In the genomic region with DNA sequence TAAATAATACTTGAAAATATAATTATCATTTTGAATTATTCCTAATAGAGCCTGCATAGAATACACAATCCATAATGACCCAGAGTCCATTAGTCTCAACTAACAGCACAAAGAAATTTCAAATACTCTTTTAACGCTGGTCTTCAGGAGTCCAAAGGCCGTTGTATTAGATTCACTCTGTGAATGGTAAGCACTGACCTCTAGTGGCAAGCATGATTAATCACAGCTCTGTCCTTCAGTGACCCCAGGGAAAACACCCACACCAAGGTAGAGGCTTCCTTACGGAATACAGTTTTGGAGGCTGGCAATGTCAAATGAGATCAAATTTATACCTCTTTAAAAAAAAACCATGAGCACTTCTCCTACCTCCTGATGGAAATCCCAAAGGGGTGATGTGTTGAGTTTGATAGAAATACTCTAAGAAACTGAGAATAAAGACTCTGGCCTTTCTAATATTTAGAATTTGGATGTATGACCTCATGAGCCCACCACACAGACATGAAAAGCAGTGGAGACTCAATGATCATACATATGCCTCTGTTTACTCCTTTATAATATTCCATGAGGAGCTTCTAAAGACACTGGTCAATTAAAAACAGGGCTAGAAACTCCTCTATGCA, we compare ENCODE assay signal across 8 cellular contexts.
A peak's percentile ranks its signal among the peaks of the same experiment; 100 is the strongest.
DNase-seq lines count a peak whose midpoint lies in the region; ATAC-seq and TF ChIP-seq lines count a peak whose summit lies in the region.

No MANE protein-coding gene starts in this region.

- CTCF ChIA-PET in CD4-positive, alpha-beta memory T cell (lab: Charles Lee; ENCODE audit: partially characterized antibody) = interaction anchor here (0.6 kb wide), 1 partner anchor 554 kb away, joined by 3 read pairs; no protein-coding TSS in a partner anchor
- CTCF ChIA-PET in WTC11 (lab: Charles Lee) = interaction anchor here (0.5 to 2.1 kb wide), 8 partner anchors 9 to 336 kb away, joined by 3 to 17 read pairs (median 4); partner anchors contain the start of gene DKK2

- no peaks in the 10 kb centered on the region for H3K9me3 Mint-ChIP-seq in CD4-positive, alpha-beta memory T cell
- H3K9me3 Mint-ChIP-seq in WTC11 = no peaks in the 10 kb centered on the region

- peak; percentile 63 for TF ChIP-seq CTCF in WTC11 (IDR thresholded peaks at IDR 0.05)
- TF ChIP-seq CTCF in heart left ventricle (IDR thresholded peaks at IDR 0.05) = peak; percentile 63 to 85 (median 74)
- TF ChIP-seq CTCF in retinal pigment epithelial cell (conservative IDR thresholded peaks at IDR 0.05; ENCODE audit: low read depth, low read length) = peak; percentile 82

- H3K4me1 ChIP-seq in CD4-positive, alpha-beta memory T cell (ENCODE audit: insufficient read depth, low read length) = no peaks in the 10 kb centered on the region
- H3K4me1 ChIP-seq in heart left ventricle = no peaks in the 10 kb centered on the region

- H3K27me3 Mint-ChIP-seq in CD4-positive, alpha-beta memory T cell = peaks cover 0 to 4% of the 10 kb centered on the region in 2 donors
- no peaks in the 10 kb centered on the region for H3K27me3 Mint-ChIP-seq in WTC11 (ENCODE audit: low read depth)

- intact Hi-C loops in CD4-positive, alpha-beta memory T cell (cut with micrococcal nuclease) = loop anchor here (10.0 kb wide), 2 partner anchors 552 to 918 kb away; no protein-coding TSS in a partner anchor
- intact Hi-C loops in heart left ventricle (cut with DNase I) = loop anchor here in 8 of 10 donors (5.0 to 10.0 kb wide), 7 partner anchors 128 to 808 kb away; partner anchors contain the start of gene DKK2 (in 2 of the 8)

- no peak for TF ChIP-seq POLR2A in heart left ventricle (IDR thresholded peaks at IDR 0.05)

- no peak overlapping the region for H3K27ac Mint-ChIP-seq in CD4-positive, alpha-beta memory T cell
- no peak overlapping the region for H3K27ac Mint-ChIP-seq in WTC11

- WGBS in heart left ventricle, 4 donors = 3 to 12% (median 9%) methylated on average over 3 of the region's 3 CpGs

- no peak overlapping the region for H3K4me3 Mint-ChIP-seq in CD4-positive, alpha-beta memory T cell
- H3K4me3 Mint-ChIP-seq in WTC11 = no peak overlapping the region

- H3K36me3 Mint-ChIP-seq in CD4-positive, alpha-beta memory T cell = no peaks in the 10 kb centered on the region
- H3K36me3 Mint-ChIP-seq in WTC11 = no peaks in the 10 kb centered on the region

- POLR2A ChIA-PET in CD4-positive, alpha-beta memory T cell (lab: Charles Lee; ENCODE audit: partially characterized antibody) = no interaction called here
- POLR2A ChIA-PET in WTC11 (lab: Charles Lee) = no interaction called here

- H3K36me3 ChIP-seq in CD4-positive, alpha-beta memory T cell (ENCODE audit: insufficient read depth, low read length) = no peaks in the 10 kb centered on the region
- H3K36me3 ChIP-seq in heart left ventricle = no peaks in the 10 kb centered on the region

- peak; percentile 99 for ATAC-seq in GM18511 (IDR thresholded peaks at IDR 0.05; ENCODE audit: unreplicated experiment)
- peak; percentile 100 for ATAC-seq in HG02852 (IDR thresholded peaks at IDR 0.05; ENCODE audit: unreplicated experiment)
- peak; percentile 98 for ATAC-seq in WTC11
- ATAC-seq in heart left ventricle = peak; percentile 47 to 94 (median 84)

- H3K4me1 Mint-ChIP-seq in CD4-positive, alpha-beta memory T cell = no peaks in the 10 kb centered on the region
- no peaks in the 10 kb centered on the region for H3K4me1 Mint-ChIP-seq in WTC11

- H3K4me3 ChIP-seq in CD4-positive, alpha-beta memory T cell (ENCODE audit: low read length in 2 of 2) = no peak overlapping the region
- no peak overlapping the region for H3K4me3 ChIP-seq in heart left ventricle
- no peak overlapping the region for H3K4me3 ChIP-seq in retinal pigment epithelial cell (ENCODE audit: low read length)

- H3K27ac ChIP-seq in CD4-positive, alpha-beta memory T cell (ENCODE audit: low read depth, low read length) = no peak overlapping the region
- no peak overlapping the region for H3K27ac ChIP-seq in heart left ventricle

- H3K9me3 ChIP-seq in CD4-positive, alpha-beta memory T cell (ENCODE audit: control insufficient read depth in 1 of 2, low read length in 2 of 2) = no peaks in the 10 kb centered on the region
- H3K9me3 ChIP-seq in heart left ventricle = no peaks in the 10 kb centered on the region

- DNase-seq in CD4-positive, alpha-beta memory T cell = peak in 4 of 5 donors; percentile 7 to 23 (median 10)
- DNase-seq in NCI-H1092 treated with DMSO at 0.1 percent for 48 hours (lab: John Stamatoyannopoulos, UW) (peak; percentile 26), WTC11 (ENCODE audit: low spot score) (peak; percentile 10), heart left ventricle (peak in 1 of 5 donors; percentile 16), retinal pigment epithelial cell (ENCODE audit: low read depth) (peak; percentile 25), 8988T (no peak)

- no peaks in the 10 kb centered on the region for H3K27me3 ChIP-seq in CD4-positive, alpha-beta memory T cell (ENCODE audit: insufficient read depth, low read length)
- H3K27me3 ChIP-seq in heart left ventricle = no peaks in the 10 kb centered on the region

TF ChIP-seq in WTC11, 78 proteins besides CTCF, POLR2A, EP300 and RAD21 (continues in another document):
- no peak for TF ChIP-seq HMGXB4 (CRISPR knock-in tag; IDR thresholded peaks at IDR 0.05)
- TF ChIP-seq GRHL2 (CRISPR knock-in tag; IDR thresholded peaks at IDR 0.05; ENCODE audit: insufficient replicate concordance, severe bottlenecking) = no peak
- TF ChIP-seq, protein P1, sequence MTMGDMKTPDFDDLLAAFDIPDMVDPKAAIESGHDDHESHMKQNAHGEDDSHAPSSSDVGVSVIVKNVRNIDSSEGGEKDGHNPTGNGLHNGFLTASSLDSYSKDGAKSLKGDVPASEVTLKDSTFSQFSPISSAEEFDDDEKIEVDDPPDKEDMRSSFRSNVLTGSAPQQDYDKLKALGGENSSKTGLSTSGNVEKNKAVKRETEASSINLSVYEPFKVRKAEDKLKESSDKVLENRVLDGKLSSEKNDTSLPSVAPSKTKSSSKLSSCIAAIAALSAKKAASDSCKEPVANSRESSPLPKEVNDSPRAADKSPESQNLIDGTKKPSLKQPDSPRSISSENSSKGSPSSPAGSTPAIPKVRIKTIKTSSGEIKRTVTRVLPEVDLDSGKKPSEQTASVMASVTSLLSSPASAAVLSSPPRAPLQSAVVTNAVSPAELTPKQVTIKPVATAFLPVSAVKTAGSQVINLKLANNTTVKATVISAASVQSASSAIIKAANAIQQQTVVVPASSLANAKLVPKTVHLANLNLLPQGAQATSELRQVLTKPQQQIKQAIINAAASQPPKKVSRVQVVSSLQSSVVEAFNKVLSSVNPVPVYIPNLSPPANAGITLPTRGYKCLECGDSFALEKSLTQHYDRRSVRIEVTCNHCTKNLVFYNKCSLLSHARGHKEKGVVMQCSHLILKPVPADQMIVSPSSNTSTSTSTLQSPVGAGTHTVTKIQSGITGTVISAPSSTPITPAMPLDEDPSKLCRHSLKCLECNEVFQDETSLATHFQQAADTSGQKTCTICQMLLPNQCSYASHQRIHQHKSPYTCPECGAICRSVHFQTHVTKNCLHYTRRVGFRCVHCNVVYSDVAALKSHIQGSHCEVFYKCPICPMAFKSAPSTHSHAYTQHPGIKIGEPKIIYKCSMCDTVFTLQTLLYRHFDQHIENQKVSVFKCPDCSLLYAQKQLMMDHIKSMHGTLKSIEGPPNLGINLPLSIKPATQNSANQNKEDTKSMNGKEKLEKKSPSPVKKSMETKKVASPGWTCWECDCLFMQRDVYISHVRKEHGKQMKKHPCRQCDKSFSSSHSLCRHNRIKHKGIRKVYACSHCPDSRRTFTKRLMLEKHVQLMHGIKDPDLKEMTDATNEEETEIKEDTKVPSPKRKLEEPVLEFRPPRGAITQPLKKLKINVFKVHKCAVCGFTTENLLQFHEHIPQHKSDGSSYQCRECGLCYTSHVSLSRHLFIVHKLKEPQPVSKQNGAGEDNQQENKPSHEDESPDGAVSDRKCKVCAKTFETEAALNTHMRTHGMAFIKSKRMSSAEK (CRISPR knock-in tag; IDR thresholded peaks at IDR 0.05; ENCODE audit: borderline replicate concordance) = no peak
- TF ChIP-seq NR2C2 (CRISPR knock-in tag; IDR thresholded peaks at IDR 0.05) = no peak
- TF ChIP-seq ZNF423 (CRISPR knock-in tag; IDR thresholded peaks at IDR 0.05) = no peak
- TF ChIP-seq FOXJ3 (CRISPR knock-in tag; IDR thresholded peaks at IDR 0.05; ENCODE audit: borderline replicate concordance) = no peak
- TF ChIP-seq RORB (CRISPR knock-in tag; IDR thresholded peaks at IDR 0.05) = no peak
- TF ChIP-seq CDX4 (CRISPR knock-in tag; IDR thresholded peaks at IDR 0.05; ENCODE audit: borderline replicate concordance) = no peak
